In genomic region chr15:74540135-74540760, GRCh38 we compare ENCODE assay signal across 8 cellular contexts. TPM values are rescaled to one million over a fixed set of nuclear protein-coding genes. Genes with fewer than 3 reads are reported as not detected.
DNase-seq lines count a peak whose midpoint lies in the region; ATAC-seq and TF ChIP-seq lines count a peak whose summit lies in the region.

No MANE protein-coding gene starts in this region.

- TF ChIP-seq EP300 in stomach (IDR thresholded peaks at IDR 0.05): no peak

- 3 to 5% (median 3%) methylated on average over 19 of the region's 19 CpGs for WGBS in stomach, 5 donors

- peaks cover 12 to 44% (median 36%) of the 10 kb centered on the region in 4 donors for H3K4me1 ChIP-seq in stomach

- peaks cover 30% of the 10 kb centered on the region for H3K36me3 Mint-ChIP-seq in activated T-helper 2 cell treated with anti-CD3 and anti-CD28 coated beads, Interferon-gamma antibody, Interleukin-2, Interleukin-4, amounts not matched to agents 10 μg/mL and 5 μg/mL and 100 μg/mL, durations not matched to agents 14 hours and 24 hours and 36 hours (ENCODE audit: low read depth)

- peak overlapping the region; percentile 94 for H3K4me3 Mint-ChIP-seq in activated T-helper 2 cell treated with anti-CD3 and anti-CD28 coated beads, Interferon-gamma antibody, Interleukin-2, Interleukin-4, amounts not matched to agents 10 μg/mL and 5 μg/mL and 100 μg/mL, durations not matched to agents 14 hours and 24 hours and 36 hours (ENCODE audit: low read depth)

- H3K4me1 Mint-ChIP-seq in activated T-helper 2 cell treated with anti-CD3 and anti-CD28 coated beads, Interferon-gamma antibody, Interleukin-2, Interleukin-4, amounts not matched to agents 10 μg/mL and 5 μg/mL and 100 μg/mL, durations not matched to agents 14 hours and 24 hours and 36 hours (ENCODE audit: low read depth): peaks cover 46% of the 10 kb centered on the region

- intact Hi-C loops in activated T-helper 2 cell treated with anti-CD3 and anti-CD28 coated beads, Interferon-gamma antibody, Interleukin-2, Interleukin-4, amounts not matched to agents 10 μg/mL and 5 μg/mL and 100 μg/mL, durations not matched to agents 14 hours and 24 hours and 36 hours (cut with micrococcal nuclease): loop anchor here (1.0 to 5.0 kb wide), 5 partner anchors 58 to 912 kb away; partner anchors contain the start of genes COX5A and SIN3A
- intact Hi-C loops in stomach (cut with DNase I; ENCODE audit: low total_unique reads): loop anchor here (10.0 kb wide), 1 partner anchor 65 kb away; no protein-coding TSS in a partner anchor

- no peaks in the 10 kb centered on the region for H3K9me3 Mint-ChIP-seq in activated T-helper 2 cell treated with anti-CD3 and anti-CD28 coated beads, Interferon-gamma antibody, Interleukin-2, Interleukin-4, amounts not matched to agents 10 μg/mL and 5 μg/mL and 100 μg/mL, durations not matched to agents 14 hours and 24 hours and 36 hours

- no peak for TF ChIP-seq CTCF in stomach (IDR thresholded peaks at IDR 0.05)

- H3K27me3 ChIP-seq in stomach: no peaks in the 10 kb centered on the region

- DNase-seq in NCI-H2107 treated with DMSO at 0.1 percent for 48 hours (lab: John Stamatoyannopoulos, UW; ENCODE audit: unreplicated experiment) (peak; percentile 22), NCI-H2107 (lab: John Stamatoyannopoulos, UW) (no peak), inferior parietal cortex (ENCODE audit: extremely low spot score) (peak; percentile 13), stomach (no peak), NCI-H1105 (lab: John Stamatoyannopoulos, UW) (no peak), amniotic stem cell (lab: John Stamatoyannopoulos, UW) (no peak)
- DNase-seq in activated T-helper 2 cell treated with anti-CD3 and anti-CD28 coated beads, Interferon-gamma antibody, Interleukin-2, Interleukin-4, amounts not matched to agents 10 μg/mL and 5 μg/mL and 100 μg/mL, durations not matched to agents 14 hours and 24 hours and 36 hours (ENCODE audit: low spot score): peak; percentile 16

- H3K9me3 ChIP-seq in stomach: no peaks in the 10 kb centered on the region

- peak overlapping the region; percentile 79 to 97 (median 88) for H3K4me3 ChIP-seq in stomach

- H3K27me3 Mint-ChIP-seq in activated T-helper 2 cell treated with anti-CD3 and anti-CD28 coated beads, Interferon-gamma antibody, Interleukin-2, Interleukin-4, amounts not matched to agents 10 μg/mL and 5 μg/mL and 100 μg/mL, durations not matched to agents 14 hours and 24 hours and 36 hours (ENCODE audit: low read depth): no peaks in the 10 kb centered on the region

- peaks cover 0 to 10% (median 8%) of the 10 kb centered on the region in 4 donors for H3K36me3 ChIP-seq in stomach

- peak overlapping the region; percentile 98 for H3K27ac Mint-ChIP-seq in activated T-helper 2 cell treated with anti-CD3 and anti-CD28 coated beads, Interferon-gamma antibody, Interleukin-2, Interleukin-4, amounts not matched to agents 10 μg/mL and 5 μg/mL and 100 μg/mL, durations not matched to agents 14 hours and 24 hours and 36 hours

- no peak for TF ChIP-seq POLR2A in stomach (IDR thresholded peaks at IDR 0.05)

- peak; percentile 12 for ATAC-seq in HG03571 (IDR thresholded peaks at IDR 0.05; ENCODE audit: unreplicated experiment)

- peak overlapping the region; percentile 77 to 92 (median 83) for H3K27ac ChIP-seq in stomach

RNA-seq across cellular contexts. Expression of gene ARID3B, which starts 0.8 kb away (rescaled TPM):
- 35.6 and 41.2 TPM in 2 replicates for total RNA-seq in activated T-helper 2 cell treated with anti-CD3 and anti-CD28 coated beads, Interferon-gamma antibody, Interleukin-2, Interleukin-4, amounts not matched to agents 10 μg/mL and 5 μg/mL and 100 μg/mL, durations not matched to agents 14 hours and 24 hours and 36 hours
- total RNA-seq in stomach: 10 to 100 TPM in 1 of 5 donors, 1 to 10 TPM in 4; 2.9 to 25.2 (median 6.2) TPM
- polyA plus RNA-seq in stomach: 1 to 10 TPM; 2.2 to 4.6 (median 3.8) TPM

Comparison
In these comparisons a context has a peak if more than half of its experiments do, and no peak if none do; other contexts are left out.
1. DNase-seq: peak in NCI-H2107 treated with DMSO at 0.1 percent for 48 hours (single experiment), activated T-helper 2 cell treated with anti-CD3 and anti-CD28 coated beads, Interferon-gamma antibody, Interleukin-2, Interleukin-4, amounts not matched to agents 10 μg/mL and 5 μg/mL and 100 μg/mL, durations not matched to agents 14 hours and 24 hours and 36 hours (single experiment) and inferior parietal cortex (single experiment); none in NCI-H2107 (single experiment), stomach (single experiment), NCI-H1105 (single experiment) and amniotic stem cell (single experiment).